Comparison of ENCODE assay signal across 1 cellular context in genomic region chr11:64241430-64242153, GRCh38.
TF ChIP-seq lines count a peak whose summit lies in the region.

No MANE protein-coding gene starts in this region.

TF ChIP-seq in K562, 482 proteins besides CTCF, POLR2A, EP300 and RAD21 (continued from another document and continues in another):
- TF ChIP-seq FOXJ3 (CRISPR knock-in tag; IDR thresholded peaks at IDR 0.05) (no peak), ZNF431 (CRISPR knock-in tag; IDR thresholded peaks at IDR 0.05) (0 out of 2 replicates have a peak, but pooled peaks have one; percentile 17), CREM (IDR thresholded peaks at IDR 0.05; ENCODE audit: low read depth) (peak; percentile 47; the same call in 1 of the 2 replicates), NR3C1 (CRISPR knock-in tag; IDR thresholded peaks at IDR 0.05) (0 out of 2 replicates have a peak, but pooled peaks have one; percentile 26), ESRRB (CRISPR knock-in tag; IDR thresholded peaks at IDR 0.05; ENCODE audit: borderline replicate concordance) (0 out of 2 replicates have a peak, but pooled peaks have one; percentile 70), NONO (IDR thresholded peaks at IDR 0.05; ENCODE audit: low read depth in 2 of 2, low read length in 1 of 2) (peak; percentile 54 to 84), ELF1 (tag; IDR thresholded peaks at IDR 0.05) (no peak), HNRNPUL1 (IDR thresholded peaks at IDR 0.05; ENCODE audit: low read length) (no peak), SRSF1 (IDR thresholded peaks at IDR 0.05; ENCODE audit: low read depth, low read length) (no peak), ZNF23 (CRISPR knock-in tag; IDR thresholded peaks at IDR 0.05) (0 out of 2 replicates have a peak, but pooled peaks have one; percentile 37), SOX6 (IDR thresholded peaks at IDR 0.05) (no peak), E2F1 (CRISPR knock-in tag; IDR thresholded peaks at IDR 0.05) (0 out of 2 replicates have a peak, but pooled peaks have one; percentile 38), IRF2 (CRISPR knock-in tag; IDR thresholded peaks at IDR 0.05) (no peak), ZNF766 (CRISPR knock-in tag; conservative IDR thresholded peaks at IDR 0.05) (no peak), VEZF1 (CRISPR knock-in tag; IDR thresholded peaks at IDR 0.05) (peak; percentile 33), DNMT1 (IDR thresholded peaks at IDR 0.05) (no peak), STAT6 (CRISPR knock-in tag; IDR thresholded peaks at IDR 0.05) (no peak), KDM5B (IDR thresholded peaks at IDR 0.05; ENCODE audit: insufficient replicate concordance, low read depth, low read length) (peak; percentile 65), NFIC (IDR thresholded peaks at IDR 0.05) (peak; percentile 21; the same call in 1 of the 2 replicates), ZBTB26 (CRISPR knock-in tag; IDR thresholded peaks at IDR 0.05) (no peak), KLF10 (CRISPR knock-in tag; IDR thresholded peaks at IDR 0.05) (no peak), NKRF (IDR thresholded peaks at IDR 0.05; ENCODE audit: borderline replicate concordance) (peak; percentile 27; the same call in 1 of the 2 replicates), SIN3A (IDR thresholded peaks at IDR 0.05; ENCODE audit: borderline replicate concordance in 2 of 2, control insufficient read depth in 1 of 2, low read depth in 2 of 2, low read length in 2 of 2) (0 out of 4 replicates have a peak, but pooled peaks of 1 of the 2 experiments have one; percentile 18), LEF1 (IDR thresholded peaks at IDR 0.05) (no peak), ID3 (CRISPR knock-in tag; IDR thresholded peaks at IDR 0.05) (no peak), ID3 (tag; IDR thresholded peaks at IDR 0.05) (peak; percentile 34; the same call in 1 of the 2 replicates), NR2C2 (CRISPR knock-in tag; IDR thresholded peaks at IDR 0.05) (0 out of 2 replicates have a peak, but pooled peaks have one; percentile 32), NR2C2 (tag; IDR thresholded peaks at IDR 0.05) (no peak), HDGF (IDR thresholded peaks at IDR 0.05) (0 out of 2 replicates have a peak, but pooled peaks have one; percentile 86), KLF16 (IDR thresholded peaks at IDR 0.05) (no peak), HOXB6 (CRISPR knock-in tag; IDR thresholded peaks at IDR 0.05; ENCODE audit: borderline replicate concordance) (no peak), U2AF1 (optimal IDR thresholded peaks at IDR 0.05; ENCODE audit: low read depth, low read length) (peak; percentile 72), ZBTB2 (IDR thresholded peaks at IDR 0.05) (no peak), GMEB1 (CRISPR knock-in tag; IDR thresholded peaks at IDR 0.05) (no peak), EP400 (IDR thresholded peaks at IDR 0.05) (no peak; the same call in none of the 2 replicates), TAF9B (IDR thresholded peaks at IDR 0.05; ENCODE audit: partially characterized antibody) (peak; percentile 78), CREB5 (CRISPR knock-in tag; IDR thresholded peaks at IDR 0.05) (no peak), IRF1 (CRISPR knock-in tag; IDR thresholded peaks at IDR 0.05; ENCODE audit: borderline replicate concordance) (no peak), E2F6 (IDR thresholded peaks at IDR 0.05; ENCODE audit: borderline replicate concordance in 1 of 2, extremely low read depth in 1 of 2, insufficient read depth in 1 of 2, insufficient read length in 1 of 2, low read depth in 1 of 2, low read length in 1 of 2, poor library complexity in 1 of 2, severe bottlenecking in 1 of 2) (peak in 1 of 2 experiments; percentile 64), ZFP91 (CRISPR knock-in tag; IDR thresholded peaks at IDR 0.05) (no peak), HNRNPL (IDR thresholded peaks at IDR 0.05; ENCODE audit: low read depth, low read length) (peak; percentile 84), ZBTB17 (CRISPR knock-in tag; IDR thresholded peaks at IDR 0.05) (no peak), ZNF175 (CRISPR knock-in tag; IDR thresholded peaks at IDR 0.05; ENCODE audit: low read depth) (no peak), BRF1 (IDR thresholded peaks at IDR 0.05; ENCODE audit: borderline replicate concordance, extremely low read depth, insufficient read length) (no peak), RFX7 (CRISPR knock-in tag; IDR thresholded peaks at IDR 0.05) (no peak), MCM3 (IDR thresholded peaks at IDR 0.05) (no peak), ZNF696 (CRISPR knock-in tag; conservative IDR thresholded peaks at IDR 0.05) (no peak), TAF15 (IDR thresholded peaks at IDR 0.05; ENCODE audit: low read depth, low read length) (no peak), NFIX (CRISPR knock-in tag; IDR thresholded peaks at IDR 0.05; ENCODE audit: low read depth) (no peak), HMG20B (CRISPR knock-in tag; IDR thresholded peaks at IDR 0.05) (no peak), EGR1 (conservative IDR thresholded peaks at IDR 0.05) (peak; percentile 84), PML (IDR thresholded peaks at IDR 0.05; ENCODE audit: low read length) (0 out of 2 replicates have a peak, but pooled peaks have one; percentile 13)
